1 cellular context compared by ENCODE assay signal in the genomic region with DNA sequence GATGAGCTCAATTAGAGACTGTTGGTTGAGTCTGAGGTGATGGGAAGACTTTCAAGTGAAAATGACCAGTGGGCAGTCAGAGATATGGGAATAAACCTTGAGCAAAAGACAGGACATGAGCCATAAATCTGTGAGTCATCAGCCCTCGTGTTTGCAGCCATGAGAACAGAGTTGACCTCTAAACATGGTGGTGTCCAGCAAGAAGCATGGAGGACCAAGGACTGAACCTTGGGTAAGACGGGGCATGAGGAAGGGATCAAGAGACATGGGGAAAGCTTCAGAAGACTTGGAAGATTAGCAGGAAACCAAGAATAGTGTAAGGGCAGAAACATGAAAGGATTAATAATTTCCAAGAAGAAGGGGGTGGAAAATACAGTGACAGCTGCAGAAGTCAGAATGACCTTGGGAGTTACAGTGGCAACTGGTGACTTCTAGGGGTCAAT.
TF ChIP-seq lines count a peak whose summit lies in the region.

No MANE protein-coding gene starts in this region.

TF ChIP-seq in endothelial cell of umbilical vein, 7 proteins besides CTCF, POLR2A, EP300 and RAD21:
- TF ChIP-seq JUN (IDR thresholded peaks at IDR 0.05; ENCODE audit: borderline replicate concordance, insufficient read depth, insufficient read length, low read depth) (no peak), EZH2 (IDR thresholded peaks at IDR 0.05; ENCODE audit: borderline replicate concordance, low read depth, low read length, severe bottlenecking) (no peak), MYC (IDR thresholded peaks at IDR 0.05; ENCODE audit: low read depth, low read length) (no peak), FOS (IDR thresholded peaks at IDR 0.05; ENCODE audit: borderline replicate concordance, insufficient read depth, low read length) (peak; percentile 62)
